ENCODE assay signal across 16 cellular contexts in genomic region chr1:234238060-234238459, GRCh38.
DNase-seq lines count a peak whose midpoint lies in the region; ATAC-seq and TF ChIP-seq lines count a peak whose summit lies in the region.
"Had no signal": no experiment of that assay in that cellular context is flagged by ENCODE, and none has a peak within 500 bp of the region (broad histone marks: within the 10 kb centered on the region; RNA-seq: fewer than 3 reads in every experiment).

No MANE protein-coding gene starts in this region.

- H3K4ac ChIP-seq in H9 (ENCODE audit: low read depth, low read length), result no peak overlapping the region

- no peaks in the 10 kb centered on the region for H3K79me2 ChIP-seq in H9 (ENCODE audit: insufficient read depth, low read length)
- no peaks in the 10 kb centered on the region for H3K79me2 ChIP-seq in neural progenitor cell (ENCODE audit: low read depth)

- no peak overlapping the region for H2BK12ac ChIP-seq in H9 (ENCODE audit: insufficient read length, low read depth, low read length)

- H3K27me3 ChIP-seq in H9 (ENCODE audit: insufficient read depth, low read length) (no peaks in the 10 kb centered on the region), neural progenitor cell (no peaks in the 10 kb centered on the region), endodermal cell (ENCODE audit: control insufficient read depth, insufficient read depth, low read length, poor library complexity, severe bottlenecking) (no peaks in the 10 kb centered on the region)

- DNase-seq in activated naive CD4-positive, alpha-beta T cell treated with anti-CD3 and anti-CD28 coated beads, Interleukin-2, amount 10 ng/mL, durations not matched to agents 7 days and 5 days, result no peak
- DNase-seq in activated naive CD4-positive, alpha-beta T cell treated with Interleukin-2 at 50 U/mL for 16 hours, result no peak
- DNase-seq in H9, result peak; percentile 1
- DNase-seq in epithelial cell of esophagus (ENCODE audit: low read depth), result peak; percentile 46
- no peak for DNase-seq in neural progenitor cell (ENCODE audit: low spot score)
- no peak for DNase-seq in NCI-H748 treated with DMSO at 0.1 percent for 48 hours (lab: John Stamatoyannopoulos, UW)
- no peak for DNase-seq in endodermal cell
- DNase-seq: Caco-2; CD8-positive, alpha-beta memory T cell; DMS53; HCEC 1CT; HFFc6 had no signal

- TF ChIP-seq CTCF in H9 (conservative IDR thresholded peaks at IDR 0.05) (no peak), epithelial cell of esophagus (IDR thresholded peaks at IDR 0.05; ENCODE audit: insufficient read depth, low read depth, low read length, missing control alignments) (no peak), neural progenitor cell (IDR thresholded peaks at IDR 0.05) (no peak), endodermal cell (conservative IDR thresholded peaks at IDR 0.05) (no peak)

- H2BK5ac ChIP-seq in H9 (ENCODE audit: insufficient read length, low read length), result no peak overlapping the region

- H3K14ac ChIP-seq in H9 (ENCODE audit: insufficient read depth, low read length), result no peak overlapping the region

- peaks cover 20% of the 10 kb centered on the region for H3K4me1 Mint-ChIP-seq in activated naive CD4-positive, alpha-beta T cell treated with anti-CD3 and anti-CD28 coated beads, Interleukin-2, amount 10 ng/mL, durations not matched to agents 7 days and 5 days
- H3K4me1 Mint-ChIP-seq in H9 (peaks cover 6 to 7% of the 10 kb centered on the region in 2 experiments), neural progenitor cell (peaks cover 50% of the 10 kb centered on the region), endodermal cell (peaks cover 16% of the 10 kb centered on the region)
- H3K4me1 Mint-ChIP-seq: CD14-positive monocyte; CD8-positive, alpha-beta memory T cell had no signal

- ATAC-seq in GM19324 (IDR thresholded peaks at IDR 0.05; ENCODE audit: low FRiP score, unreplicated experiment), result no peak
- ATAC-seq: GM12878 had no signal

- H3K4me3 ChIP-seq in epithelial cell of esophagus (ENCODE audit: low read length), result no peak overlapping the region
- H3K4me3 ChIP-seq in neural progenitor cell, result no peak overlapping the region
- no peak overlapping the region for H3K4me3 ChIP-seq in endodermal cell (ENCODE audit: low read length)
- H3K4me3 ChIP-seq: GM12878 had no signal

- H3K4me2 ChIP-seq in H9 (ENCODE audit: insufficient read depth, insufficient read length, low read length) (no peak overlapping the region), neural progenitor cell (no peak overlapping the region)

- H3K79me1 ChIP-seq in H9 (ENCODE audit: insufficient read depth, low read depth, low read length, poor library complexity, severe bottlenecking), result no peaks in the 10 kb centered on the region

- no peaks in the 10 kb centered on the region for H3K9me3 ChIP-seq in H9 (ENCODE audit: control insufficient read depth, low read depth, low read length)
- no peaks in the 10 kb centered on the region for H3K9me3 ChIP-seq in neural progenitor cell (ENCODE audit: low read depth)
- H3K9me3 ChIP-seq in endodermal cell (ENCODE audit: control insufficient read depth, low read length), result no peaks in the 10 kb centered on the region
- H3K9me3 ChIP-seq: Caco-2 had no signal

- no peak overlapping the region for H3K4me3 Mint-ChIP-seq in activated naive CD4-positive, alpha-beta T cell treated with anti-CD3 and anti-CD28 coated beads, Interleukin-2, amount 10 ng/mL, durations not matched to agents 7 days and 5 days
- H3K4me3 Mint-ChIP-seq in H9 (no peak overlapping the region), neural progenitor cell (peak overlapping the region; percentile 23), endodermal cell (no peak overlapping the region)
- H3K4me3 Mint-ChIP-seq: CD14-positive monocyte; CD8-positive, alpha-beta memory T cell; HFFc6 had no signal

- no peak overlapping the region for H4K5ac ChIP-seq in H9 (ENCODE audit: insufficient read length, low read depth, low read length)

- H3K4me1 ChIP-seq in H9 (ENCODE audit: insufficient read depth, low read length) (no peaks in the 10 kb centered on the region), neural progenitor cell (peaks cover 28% of the 10 kb centered on the region), endodermal cell (ENCODE audit: control insufficient read depth, insufficient read depth, low read length) (peaks cover 15% of the 10 kb centered on the region)
- H3K4me1 ChIP-seq: Caco-2 had no signal

- no peaks in the 10 kb centered on the region for H3K36me3 ChIP-seq in neural progenitor cell
- H3K36me3 ChIP-seq in endodermal cell (ENCODE audit: control insufficient read depth, insufficient read depth, low read length), result no peaks in the 10 kb centered on the region

- H3K9ac ChIP-seq in H9 (ENCODE audit: extremely low read depth, insufficient read length, low read length) (no peak overlapping the region), neural progenitor cell (no peak overlapping the region), endodermal cell (ENCODE audit: extremely low read depth, low read length, poor library complexity, severe bottlenecking) (no peak overlapping the region)

- H3F3A ChIP-seq in neural progenitor cell (ENCODE audit: low read depth), result no peaks in the 10 kb centered on the region

- H3T11ph ChIP-seq in H9 (ENCODE audit: low read length), result no peak overlapping the region

- no peaks in the 10 kb centered on the region for H3K23me2 ChIP-seq in H9 (ENCODE audit: insufficient read length, low read depth, low read length, poor library complexity, severe bottlenecking)

- peaks cover 35% of the 10 kb centered on the region for H3K36me3 Mint-ChIP-seq in activated naive CD4-positive, alpha-beta T cell treated with anti-CD3 and anti-CD28 coated beads, Interleukin-2, amount 10 ng/mL, durations not matched to agents 7 days and 5 days
- H3K36me3 Mint-ChIP-seq in H9 (ENCODE audit: insufficient read depth in 1 of 3, low read depth in 3 of 3), result no peaks in the 10 kb centered on the region
- H3K36me3 Mint-ChIP-seq in neural progenitor cell, result peaks cover 4% of the 10 kb centered on the region
- peaks cover 32% of the 10 kb centered on the region for H3K36me3 Mint-ChIP-seq in endodermal cell (ENCODE audit: low read depth)
- H3K36me3 Mint-ChIP-seq: CD14-positive monocyte; CD8-positive, alpha-beta memory T cell had no signal

- no peak overlapping the region for H3K27ac ChIP-seq in H9 (ENCODE audit: insufficient read length, low read depth, low read length)
- H3K27ac ChIP-seq in neural progenitor cell, result no peak overlapping the region
- H3K27ac ChIP-seq in endodermal cell (ENCODE audit: low read depth, low read length), result no peak overlapping the region
- H3K27ac ChIP-seq: 22Rv1 had no signal

- H3K18ac ChIP-seq in H9 (ENCODE audit: insufficient read length, low read depth, low read length), result no peak overlapping the region

- peak overlapping the region; percentile 58 for H3K27ac Mint-ChIP-seq in activated naive CD4-positive, alpha-beta T cell treated with anti-CD3 and anti-CD28 coated beads, Interleukin-2, amount 10 ng/mL, durations not matched to agents 7 days and 5 days
- H3K27ac Mint-ChIP-seq in H9 (no peak overlapping the region), neural progenitor cell (peak overlapping the region; percentile 21), endodermal cell (no peak overlapping the region)
- H3K27ac Mint-ChIP-seq: CD14-positive monocyte; CD8-positive, alpha-beta memory T cell; HFFc6 had no signal

- H2BK120ac ChIP-seq in H9 (ENCODE audit: low read depth, low read length, poor library complexity, severe bottlenecking), result no peak overlapping the region

- no peak overlapping the region for H2BK20ac ChIP-seq in H9 (ENCODE audit: low read depth, low read length, poor library complexity, severe bottlenecking)

- H3K23ac ChIP-seq in H9 (ENCODE audit: insufficient read length, low read depth, low read length), result no peak overlapping the region

- H2AFZ ChIP-seq in H9 (ENCODE audit: low read length) (no peak overlapping the region), neural progenitor cell (replicated peaks) (no peak overlapping the region)

- no peak overlapping the region for H4K8ac ChIP-seq in H9 (replicated peaks; ENCODE audit: insufficient read length, low read depth, low read length)

- WGBS in H9 (ENCODE audit: extremely low coverage, insufficient read length, low lambda C conversion rate), result no CpG with 5 or more reads among the region's 1 CpG
- WGBS in endodermal cell (ENCODE audit: insufficient coverage in 1 of 2, insufficient read length in 1 of 2), 2 experiments, result 93 to 100% methylated on average over 1 of the region's 1 CpG

- H3K56ac ChIP-seq in H9 (ENCODE audit: insufficient read length, low read depth, low read length), result no peak overlapping the region

- H3K27me3 Mint-ChIP-seq in activated naive CD4-positive, alpha-beta T cell treated with anti-CD3 and anti-CD28 coated beads, Interleukin-2, amount 10 ng/mL, durations not matched to agents 7 days and 5 days, result peaks cover 5% of the 10 kb centered on the region
- H3K27me3 Mint-ChIP-seq in H9 (ENCODE audit: low read depth), result peaks cover 10% of the 10 kb centered on the region
- peaks cover 4% of the 10 kb centered on the region for H3K27me3 Mint-ChIP-seq in neural progenitor cell (ENCODE audit: insufficient read depth, low read depth)
- no peaks in the 10 kb centered on the region for H3K27me3 Mint-ChIP-seq in endodermal cell (ENCODE audit: insufficient read depth)

- H4K20me1 ChIP-seq in H9 (ENCODE audit: control insufficient read depth, insufficient read depth, insufficient read length) (no peaks in the 10 kb centered on the region), neural progenitor cell (ENCODE audit: low read depth) (no peaks in the 10 kb centered on the region)

- no peak overlapping the region for H2AK5ac ChIP-seq in H9 (ENCODE audit: insufficient read length, low read length)

- H3K9me3 Mint-ChIP-seq in activated naive CD4-positive, alpha-beta T cell treated with anti-CD3 and anti-CD28 coated beads, Interleukin-2, amount 10 ng/mL, durations not matched to agents 7 days and 5 days, result no peaks in the 10 kb centered on the region
- H3K9me3 Mint-ChIP-seq in H9 (no peaks in the 10 kb centered on the region; a peak in 1 of 5 replicates), neural progenitor cell (peaks cover 12% of the 10 kb centered on the region), endodermal cell (no peaks in the 10 kb centered on the region)
- H3K9me3 Mint-ChIP-seq: CD8-positive, alpha-beta memory T cell had no signal

- CTCF ChIA-PET in activated naive CD4-positive, alpha-beta T cell treated with anti-CD3 and anti-CD28 coated beads, Interleukin-2, amount 10 ng/mL, durations not matched to agents 7 days and 5 days (lab: Charles Lee), result interaction anchor here (0.6 kb wide), 1 partner anchor 71 kb away, joined by 3 read pairs; no protein-coding TSS in a partner anchor

- H4K91ac ChIP-seq in H9 (ENCODE audit: insufficient read length, low read depth, low read length), result no peak overlapping the region

- H2BK15ac ChIP-seq in H9 (ENCODE audit: low read depth, low read length), result no peak overlapping the region

Comparison
In these comparisons a context has a peak if more than half of its experiments do, and no peak if none do; other contexts are left out.
1. DNase-seq: peak in H9 (single experiment) and epithelial cell of esophagus (single experiment); none in activated naive CD4-positive, alpha-beta T cell treated with anti-CD3 and anti-CD28 coated beads, Interleukin-2, amount 10 ng/mL, durations not matched to agents 7 days and 5 days (single experiment), activated naive CD4-positive, alpha-beta T cell treated with Interleukin-2 at 50 U/mL for 16 hours (single experiment), neural progenitor cell (single experiment), NCI-H748 treated with DMSO at 0.1 percent for 48 hours (single experiment) and endodermal cell (single experiment).
2. H3K27ac Mint-ChIP-seq: peak in activated naive CD4-positive, alpha-beta T cell treated with anti-CD3 and anti-CD28 coated beads, Interleukin-2, amount 10 ng/mL, durations not matched to agents 7 days and 5 days (single experiment) and neural progenitor cell (single experiment); none in H9 (0 of 3) and endodermal cell (single experiment).